In the genomic region with DNA sequence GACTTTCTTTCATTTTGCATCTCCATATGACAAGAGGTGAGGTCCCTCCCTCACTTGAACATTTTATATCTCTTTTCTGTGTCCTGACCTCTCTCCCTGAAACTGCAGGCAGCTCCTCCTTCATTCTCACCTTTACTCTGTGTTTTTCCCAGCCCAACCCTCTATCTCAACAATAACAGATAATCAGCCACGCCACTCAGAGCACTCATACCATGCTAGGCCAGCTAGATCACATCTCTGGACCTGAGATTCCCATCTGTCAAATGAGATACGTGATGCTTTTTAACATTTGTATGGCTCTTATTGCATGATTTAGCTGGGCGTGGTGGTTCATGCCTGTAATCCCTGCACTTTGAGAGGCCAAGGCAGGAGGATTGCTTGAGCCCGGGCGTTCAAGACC, we compare ENCODE assay signal across 26 cellular contexts.
"Had no signal": no experiment of that assay in that cellular context is flagged by ENCODE, and none has a peak within 500 bp of the region (broad histone marks: within the 10 kb centered on the region; RNA-seq: fewer than 3 reads in every experiment).

No MANE protein-coding gene starts in this region.

- H3K27ac Mint-ChIP-seq: activated CD4-positive, alpha-beta memory T cell treated with anti-CD3 and anti-CD28 coated beads for 36 hours; activated naive CD4-positive, alpha-beta T cell treated with anti-CD3 and anti-CD28 coated beads, Interleukin-2, amount 10 ng/mL, durations not matched to agents 7 days and 5 days; activated naive CD8-positive, alpha-beta T cell treated with anti-CD3 and anti-CD28 coated beads for 36 hours; activated T-cell treated with anti-CD3 and anti-CD28 coated beads, Interleukin-2, amount 50 U/mL, for 72 hours; activated T-helper 2 cell treated with anti-CD3 and anti-CD28 coated beads, Interferon-gamma antibody, Interleukin-2, Interleukin-4, amounts not matched to agents 10 μg/mL and 5 μg/mL and 100 μg/mL, durations not matched to agents 14 hours and 24 hours and 36 hours had no signal

- H3K9me3 Mint-ChIP-seq: activated CD4-positive, alpha-beta memory T cell treated with anti-CD3 and anti-CD28 coated beads for 36 hours; activated naive CD4-positive, alpha-beta T cell treated with anti-CD3 and anti-CD28 coated beads, Interleukin-2, amount 10 ng/mL, durations not matched to agents 7 days and 5 days; activated naive CD8-positive, alpha-beta T cell treated with anti-CD3 and anti-CD28 coated beads for 36 hours; activated T-cell treated with anti-CD3 and anti-CD28 coated beads, Interleukin-2, amount 50 U/mL, for 72 hours; activated T-helper 2 cell treated with anti-CD3 and anti-CD28 coated beads, Interferon-gamma antibody, Interleukin-2, Interleukin-4, amounts not matched to agents 10 μg/mL and 5 μg/mL and 100 μg/mL, durations not matched to agents 14 hours and 24 hours and 36 hours had no signal

- H3K4me1 ChIP-seq: SJSA1 had no signal

- H3K27ac ChIP-seq: brain microvascular endothelial cell, cardiac muscle cell, KMS-11, RWPE1, SJSA1 had no signal

- H3K4me3 ChIP-seq: cardiac muscle cell, Peyer's patch, SJSA1 had no signal

- H3K9ac ChIP-seq: KMS-11 had no signal

- H3K4me3 Mint-ChIP-seq: activated CD4-positive, alpha-beta memory T cell treated with anti-CD3 and anti-CD28 coated beads for 36 hours; activated naive CD4-positive, alpha-beta T cell treated with anti-CD3 and anti-CD28 coated beads, Interleukin-2, amount 10 ng/mL, durations not matched to agents 7 days and 5 days; activated naive CD8-positive, alpha-beta T cell treated with anti-CD3 and anti-CD28 coated beads for 36 hours; activated T-cell treated with anti-CD3 and anti-CD28 coated beads, Interleukin-2, amount 50 U/mL, for 72 hours had no signal

- H3K27me3 ChIP-seq: brain microvascular endothelial cell, cardiac muscle cell, Peyer's patch, SJSA1 had no signal

- H3K36me3 ChIP-seq: brain microvascular endothelial cell, Peyer's patch had no signal

- ATAC-seq: activated CD4-positive, CD25-positive, alpha-beta regulatory T cell treated with anti-CD3 and anti-CD28 coated beads, Interleukin-2, amount 50 U/mL, for 24 hours; activated T-cell treated with anti-CD3 and anti-CD28 coated beads, Interleukin-2, amount 50 U/mL, for 72 hours; SK-N-SH treated with all-trans-retinoic acid at 6 μM for 48 hours had no signal

- DNase-seq: activated CD4-positive, alpha-beta memory T cell treated with anti-CD3 and anti-CD28 coated beads for 36 hours; activated CD4-positive, alpha-beta T cell treated with anti-CD3 and anti-CD28 coated beads for 48 hours; activated CD8-positive, alpha-beta memory T cell treated with anti-CD3 and anti-CD28 coated beads, Interleukin-2, amount 50 U/mL, for 4 hours; activated gamma-delta T cell treated with Interleukin-2 at 50 U/mL for 16 hours; activated naive CD4-positive, alpha-beta T cell treated with anti-CD3 and anti-CD28 coated beads, Interleukin-2, amount 10 ng/mL, durations not matched to agents 7 days and 5 days; activated naive CD8-positive, alpha-beta T cell treated with anti-CD3 and anti-CD28 coated beads for 36 hours; activated T-cell treated with anti-CD3 and anti-CD28 coated beads, Interleukin-2, amount 50 U/mL, for 72 hours; brain microvascular endothelial cell; NCI-H1092; NCI-H1417 treated with DMSO at 0.1 percent for 48 hours; NCI-H1694; NCI-H2029; NCI-H2107; NCI-H2171 treated with DMSO at 0.1 percent for 48 hours; NCI-H510A treated with DMSO at 0.1 percent for 48 hours; NCI-H69; Peyer's patch; SHP77; SW 1271 had no signal

- H3K36me3 Mint-ChIP-seq: activated CD4-positive, alpha-beta memory T cell treated with anti-CD3 and anti-CD28 coated beads for 36 hours; activated naive CD4-positive, alpha-beta T cell treated with anti-CD3 and anti-CD28 coated beads, Interleukin-2, amount 10 ng/mL, durations not matched to agents 7 days and 5 days; activated naive CD8-positive, alpha-beta T cell treated with anti-CD3 and anti-CD28 coated beads for 36 hours had no signal

- H3K9me3 ChIP-seq: Peyer's patch, SJSA1 had no signal

- H3K27me3 Mint-ChIP-seq: activated CD4-positive, alpha-beta memory T cell treated with anti-CD3 and anti-CD28 coated beads for 36 hours; activated naive CD8-positive, alpha-beta T cell treated with anti-CD3 and anti-CD28 coated beads for 36 hours had no signal
